In the genomic region with DNA sequence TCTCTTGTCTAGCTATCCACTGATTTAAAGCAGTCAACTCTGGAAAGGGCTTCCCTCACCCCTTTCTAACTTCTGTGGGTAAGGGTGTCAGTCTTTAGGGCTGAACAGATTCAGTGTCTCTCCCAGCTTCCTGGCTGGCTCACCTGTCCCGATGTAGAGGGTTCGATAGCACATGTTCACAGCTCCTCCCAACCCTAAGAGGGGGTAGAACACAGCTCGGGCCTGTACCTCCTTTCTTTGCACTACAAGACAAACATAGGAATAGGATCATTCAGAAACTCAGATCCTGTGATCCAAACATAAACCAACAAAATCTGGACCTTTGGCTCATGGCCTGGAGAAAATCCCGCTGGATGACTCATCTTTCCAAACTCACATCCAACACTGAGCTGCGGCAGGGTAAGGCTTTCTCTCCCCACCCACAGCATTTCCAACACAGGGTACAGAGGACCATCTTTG, we compare ENCODE assay signal across 9 cellular contexts. TPM values are rescaled to one million over a fixed set of nuclear protein-coding genes. Genes with fewer than 3 reads are reported as not detected.
A peak's percentile ranks its signal among the peaks of the same experiment; 100 is the strongest.
DNase-seq lines count a peak whose midpoint lies in the region; ATAC-seq and TF ChIP-seq lines count a peak whose summit lies in the region.
"Had no signal": no experiment of that assay in that cellular context is flagged by ENCODE, and none has a peak within 500 bp of the region (broad histone marks: within the 10 kb centered on the region; RNA-seq: fewer than 3 reads in every experiment).

No MANE protein-coding gene starts in this region.

- H3K36me3 ChIP-seq in osteoblast (ENCODE audit: insufficient read depth, low read length) = peaks cover 84% of the 10 kb centered on the region

- TF ChIP-seq CTCF in RWPE1 (conservative IDR thresholded peaks at IDR 0.05; ENCODE audit: low read depth) = no peak
- TF ChIP-seq CTCF in osteoblast (IDR thresholded peaks at IDR 0.05; ENCODE audit: extremely low read depth, low read depth, low read length) = no peak

- no peaks in the 10 kb centered on the region for H3K9me3 ChIP-seq in osteoblast (ENCODE audit: low read depth, low read length)

- no peak overlapping the region for H3K4me3 ChIP-seq in osteoblast (ENCODE audit: insufficient read depth, low read length)

- DNase-seq in AG08396 (ENCODE audit: low spot score) (peak; percentile 84), RWPE1 (ENCODE audit: low spot score) (peak; percentile 33), fibroblast of gingiva (ENCODE audit: low read depth) (peak; percentile 72), osteoblast (ENCODE audit: insufficient read length, low spot score, missing footprints) (peak; percentile 94), NCI-H345 (lab: John Stamatoyannopoulos, UW) (no peak), T1000 (lab: John Stamatoyannopoulos, UW) (no peak), HPDE6-E6E7 (ENCODE audit: extremely low spot score) (no peak)
- DNase-seq: hippocampal formation had no signal

- no peak overlapping the region for H3K4me2 ChIP-seq in osteoblast (ENCODE audit: insufficient read depth, low read length)

- ATAC-seq in HG03175 (IDR thresholded peaks at IDR 0.05; ENCODE audit: unreplicated experiment) = no peak

- no peak overlapping the region for H2AFZ ChIP-seq in osteoblast (ENCODE audit: low read length)

- POLR2A ChIA-PET in RWPE1 (lab: Yijun Ruan, JAX; ENCODE audit: low non-redundant PET) = no interaction called here

- CTCF ChIA-PET in RWPE1 (lab: Yijun Ruan, JAX) = interaction anchor here (1.2 to 2.2 kb wide), 3 partner anchors 159 to 182 kb away, joined by 4 to 12 read pairs (median 6); no protein-coding TSS in a partner anchor

- H3K27ac ChIP-seq in RWPE1 (peak overlapping the region; percentile 65), osteoblast (ENCODE audit: low read depth, low read length) (no peak overlapping the region)

- peaks cover 2% of the 10 kb centered on the region for H3K79me2 ChIP-seq in osteoblast (ENCODE audit: insufficient read depth, low read length)

- peaks cover 9% of the 10 kb centered on the region for H3K4me1 ChIP-seq in osteoblast (ENCODE audit: insufficient read depth, low read length)

- H3K27me3 ChIP-seq in osteoblast (ENCODE audit: insufficient read depth, low read length) = no peaks in the 10 kb centered on the region

- peaks cover 17% of the 10 kb centered on the region for H4K20me1 ChIP-seq in osteoblast (ENCODE audit: insufficient read depth, low read length)

RNA-seq across cellular contexts. Expression of a gene that starts 5.8 kb away (rescaled TPM):
- 4.7 and 6.2 TPM in 2 replicates for total RNA-seq in osteoblast

RNA-seq across cellular contexts. Expression of a gene that starts 11.1 kb away (rescaled TPM):
- total RNA-seq in osteoblast = 32.1 and 35.1 TPM in 2 replicates

RNA-seq across cellular contexts. Expression of a gene that starts 42.6 kb away (rescaled TPM):
- 20.3 and 26.8 TPM in 2 replicates for total RNA-seq in osteoblast

RNA-seq across cellular contexts. Expression of a gene that starts 53.9 kb away (rescaled TPM):
- total RNA-seq in osteoblast = 28.9 and 30.4 TPM in 2 replicates

Comparison
In these comparisons a context has a peak if more than half of its experiments do, and no peak if none do; other contexts are left out.
1. DNase-seq: peak in AG08396 (single experiment), RWPE1 (single experiment), fibroblast of gingiva (single experiment) and osteoblast (single experiment); none in NCI-H345 (single experiment), T1000 (single experiment) and HPDE6-E6E7 (single experiment).